Comparison of ENCODE assay signal across 8 cellular contexts in the genomic region with DNA sequence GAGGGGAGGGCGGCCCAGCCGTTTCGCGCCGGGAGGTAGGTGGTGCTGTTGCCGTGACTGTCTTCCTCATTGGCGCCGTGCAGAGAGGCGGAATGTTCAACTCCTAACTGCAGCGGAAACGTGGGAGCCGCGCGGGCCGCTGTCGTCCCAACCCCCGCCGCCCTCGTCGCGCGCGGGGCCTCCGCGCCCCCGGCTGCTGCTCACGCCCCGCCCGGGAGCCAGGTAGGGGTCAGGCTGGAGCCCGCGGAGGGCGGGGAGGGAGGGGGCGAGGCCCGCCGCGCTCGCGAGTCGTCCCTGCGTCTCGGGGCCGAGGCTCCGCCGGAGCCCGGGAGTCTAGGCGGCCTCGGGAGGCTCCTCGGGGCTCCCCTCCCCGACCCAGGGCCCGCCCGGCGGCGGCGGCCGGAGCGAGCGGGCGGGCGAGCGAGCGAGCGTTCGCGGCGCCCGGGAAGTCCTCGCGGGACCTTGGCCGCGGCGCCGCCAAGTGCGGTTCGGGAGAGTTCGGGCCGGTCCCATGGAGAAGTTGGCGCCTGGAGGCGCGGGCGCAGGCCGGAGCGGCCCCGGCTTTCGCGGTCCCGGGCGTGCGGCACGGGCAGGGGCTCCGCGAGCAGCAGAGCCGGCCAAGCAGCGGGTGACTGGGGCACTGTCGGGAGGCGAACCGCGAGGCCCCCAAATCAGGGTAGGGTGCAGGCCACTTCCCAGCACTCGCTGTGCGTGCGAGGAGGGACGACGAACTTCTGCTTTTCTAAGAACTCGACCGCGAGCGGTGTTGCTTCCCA. TPM values are rescaled to one million over a fixed set of nuclear protein-coding genes. Genes with fewer than 3 reads are reported as not detected.
DNase-seq lines count a peak whose midpoint lies in the region; ATAC-seq and TF ChIP-seq lines count a peak whose summit lies in the region.

Gene MAP3K20 (plus strand): TSS at position 66 of the 776 bp plus-strand sequence. CDS start 15,186 bp downstream, outside the sequence.

- peak within 1 kb of the TSS; percentile 84 to 90 for H3K9ac ChIP-seq in liver (ENCODE audit: low read depth in 1 of 2, low read length in 2 of 2)

- peak; percentile 48 for TF ChIP-seq CTCF in AG04450 (IDR thresholded peaks at IDR 0.05; ENCODE audit: low read depth, low read length)
- peak; percentile 27 for TF ChIP-seq CTCF in liver (IDR thresholded peaks at IDR 0.05; ENCODE audit: low read depth, low read length, missing input control)

- H3K4me1 ChIP-seq in liver (ENCODE audit: control insufficient read depth in 4 of 4, insufficient read depth in 4 of 4, low read length in 3 of 4), result peaks cover 0 to 11% (median 4%) of the 10 kb centered on the region in 4 donors

- H3K36me3 ChIP-seq in liver (ENCODE audit: control insufficient read depth in 4 of 4, insufficient read depth in 3 of 4, low read depth in 1 of 4, low read length in 3 of 4), result no peaks in the 10 kb centered on the region

- peak within 1 kb of the TSS; percentile 86 for H3K27ac ChIP-seq in AG04450 (ENCODE audit: low read depth, low read length)
- H3K27ac ChIP-seq in liver (ENCODE audit: low read depth in 1 of 2, low read length in 2 of 2), result peak within 1 kb of the TSS; percentile 87 to 88

- H3K9me3 ChIP-seq in AG04450 (ENCODE audit: control insufficient read depth, insufficient read depth, low read length) (no peaks in the 10 kb centered on the region), liver (ENCODE audit: control insufficient read depth in 4 of 4, low read length in 3 of 4) (no peaks in the 10 kb centered on the region)

- DNase-seq in AG04450 (ENCODE audit: low read depth, low spot score), result no peak
- DNase-seq in NCI-H2196 treated with DMSO at 0.1 percent for 48 hours (lab: John Stamatoyannopoulos, UW; ENCODE audit: unreplicated experiment), result peak; percentile 42
- peak; percentile 53 for DNase-seq in activated CD4-positive, alpha-beta T cell treated with anti-CD3 and anti-CD28 coated beads for 48 hours
- DNase-seq in dermis blood vessel endothelial cell, result peak; percentile 78
- DNase-seq in stimulated activated CD4-positive, alpha-beta T cell treated with anti-CD3 and anti-CD28 coated beads, TNF-alpha, amount 100 ng/mL, for 24 hours (ENCODE audit: low read depth in 3 of 3), result peak in 2 of 3 experiments; percentile 11 to 49

- under 1% methylated on average over 106 of the region's 106 CpGs for WGBS in liver

- H3K27me3 ChIP-seq in AG04450 (ENCODE audit: control insufficient read depth, insufficient read depth, low read length) (no peaks in the 10 kb centered on the region), liver (ENCODE audit: control insufficient read depth in 4 of 4, insufficient read depth in 4 of 4, low read length in 3 of 4) (no peaks in the 10 kb centered on the region)

- ATAC-seq in GM18520 (IDR thresholded peaks at IDR 0.05; ENCODE audit: unreplicated experiment) (peak; percentile 51), HG03025 (IDR thresholded peaks at IDR 0.05; ENCODE audit: low FRiP score, unreplicated experiment) (peak; percentile 63)

- peak; percentile 52 to 61 for TF ChIP-seq RAD21 in liver (IDR thresholded peaks at IDR 0.05)

- POLR2A ChIA-PET in AG04450 (lab: Yijun Ruan, JAX), result no interaction called here

- CTCF ChIA-PET in AG04450 (lab: Charles Lee), result no interaction called here

- H3K4me3 ChIP-seq in AG04450 (ENCODE audit: low read depth, low read length), result peak within 1 kb of the TSS; percentile 75
- peak within 1 kb of the TSS; percentile 63 to 93 (median 72) for H3K4me3 ChIP-seq in liver (ENCODE audit: low read depth in 1 of 3, low read length in 3 of 3)

TF ChIP-seq in liver, 16 proteins besides CTCF, POLR2A, EP300 and RAD21:
- TF ChIP-seq SP1 (IDR thresholded peaks at IDR 0.05), result no peak
- peak; percentile 33 for TF ChIP-seq TAF1 (conservative IDR thresholded peaks at IDR 0.05)
- no peak for TF ChIP-seq NR2F2 (IDR thresholded peaks at IDR 0.05)
- TF ChIP-seq YY1 (IDR thresholded peaks at IDR 0.05), result peak; percentile 31
- TF ChIP-seq GABPA (IDR thresholded peaks at IDR 0.05 in 1 of 2, conservative IDR thresholded peaks at IDR 0.05 in 1 of 2), result no peak
- TF ChIP-seq ZBTB33 (IDR thresholded peaks at IDR 0.05), result no peak
TF ChIP-seq in liver: peak in this region for 2.

RNA-seq across cellular contexts. Expression of gene MAP3K20, which starts in this region (rescaled TPM):
- 59.8 and 74.6 TPM in 2 replicates for polyA plus RNA-seq in AG04450 (2011; rRNA removed)
- 54.5 and 83.6 TPM in 2 replicates for polyA minus RNA-seq in AG04450 (2011; rRNA and poly(A)+ RNA removed)
- 31.5 and 41.5 TPM in 2 replicates for total RNA-seq in dermis blood vessel endothelial cell
- total RNA-seq in liver, result 10 to 100 TPM; 16.8 to 22.6 TPM
- polyA plus RNA-seq in liver, result 10 to 100 TPM in 1 of 2 donors, 1 to 10 TPM in 1; 9.1 to 13.1 TPM
